In the genomic region with DNA sequence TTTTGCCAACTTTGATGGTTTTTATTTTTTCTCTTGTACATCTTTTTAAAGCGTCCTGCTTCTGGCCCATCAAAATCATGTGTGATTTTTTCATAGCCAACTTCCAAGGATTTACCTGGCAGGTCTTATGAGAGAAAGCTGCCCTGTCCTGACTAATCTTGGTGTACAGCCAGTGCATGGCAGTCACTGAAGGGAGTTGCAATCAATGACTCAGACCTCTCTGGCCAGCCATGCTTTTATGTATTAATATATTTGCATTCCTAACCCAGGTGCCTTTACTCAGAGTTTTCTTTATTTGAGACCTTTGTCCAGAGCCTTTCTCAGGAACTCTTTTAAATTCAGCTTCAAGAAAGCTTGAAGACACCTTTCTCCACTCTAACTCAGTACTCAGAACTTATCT, we compare ENCODE assay signal across 20 cellular contexts.
A peak's percentile ranks its signal among the peaks of the same experiment; 100 is the strongest.
DNase-seq lines count a peak whose midpoint lies in the region; ATAC-seq and TF ChIP-seq lines count a peak whose summit lies in the region.
"Had no signal": no experiment of that assay in that cellular context is flagged by ENCODE, and none has a peak within 500 bp of the region (broad histone marks: within the 10 kb centered on the region; RNA-seq: fewer than 3 reads in every experiment).

No MANE protein-coding gene starts in this region.

- TF ChIP-seq POLR2A in ovary (IDR thresholded peaks at IDR 0.05), result no peak

- 66 to 76% (median 74%) methylated on average over 1 of the region's 1 CpG for WGBS in ovary, 3 donors

- DNase-seq in DMS53 (lab: John Stamatoyannopoulos, UW) (peak; percentile 5), DMS53 treated with DMSO at 0.1 percent for 48 hours (lab: John Stamatoyannopoulos, UW; ENCODE audit: unreplicated experiment) (no peak), NCI-H226 (peak; percentile 51), ovary (no peak)
- DNase-seq in stimulated activated naive CD4-positive, alpha-beta T cell (lab: John Stamatoyannopoulos, UW), result no peak
- DNase-seq: ACHN; CD4-positive, alpha-beta T cell; COR-L47; KBM-7; NCI-H1694 treated with DMSO at 0.1 percent for 48 hours; NCI-H2081 treated with DMSO at 0.1 percent for 48 hours; NCI-H2171 treated with DMSO at 0.1 percent for 48 hours; NCI-H446; NCI-H526; Right ventricle myocardium superior had no signal

- H3K27me3 ChIP-seq in ovary, result no peaks in the 10 kb centered on the region

- H3K27ac ChIP-seq in ovary, result no peak overlapping the region
- H3K27ac ChIP-seq: 22Rv1, BLaER1 had no signal

- no peaks in the 10 kb centered on the region for H3K9me3 ChIP-seq in ovary

- no peak for TF ChIP-seq EP300 in ovary (IDR thresholded peaks at IDR 0.05)

- no peaks in the 10 kb centered on the region for H3K4me1 ChIP-seq in ovary (ENCODE audit: insufficient read depth)
- H3K4me1 ChIP-seq: BLaER1 had no signal

- ATAC-seq in esophagus mucosa (peak; percentile 45), GM21786 (IDR thresholded peaks at IDR 0.05; ENCODE audit: unreplicated experiment) (no peak), HG03432 (IDR thresholded peaks at IDR 0.05; ENCODE audit: unreplicated experiment) (no peak)

- no peak overlapping the region for H3K4me3 ChIP-seq in ovary
- H3K4me3 ChIP-seq: BLaER1 had no signal

- no peak for TF ChIP-seq CTCF in ovary (IDR thresholded peaks at IDR 0.05)

- H3K36me3 ChIP-seq in ovary, result no peaks in the 10 kb centered on the region
- H3K36me3 ChIP-seq: BLaER1 had no signal

- intact Hi-C loops in ovary (cut with DNase I), result no loop called here

Comparison
In these comparisons a context has a peak if more than half of its experiments do, and no peak if none do; other contexts are left out.
1. DNase-seq: peak in DMS53 (single experiment) and NCI-H226 (single experiment); none in DMS53 treated with DMSO at 0.1 percent for 48 hours (single experiment), stimulated activated naive CD4-positive, alpha-beta T cell (0 of 6) and ovary (0 of 5).